13 cellular contexts compared by ENCODE assay signal in genomic region chr14:71566276-71566675, GRCh38.
DNase-seq lines count a peak whose midpoint lies in the region; ATAC-seq and TF ChIP-seq lines count a peak whose summit lies in the region.
"Had no signal": no experiment of that assay in that cellular context is flagged by ENCODE, and none has a peak within 500 bp of the region (broad histone marks: within the 10 kb centered on the region; RNA-seq: fewer than 3 reads in every experiment).

No MANE protein-coding gene starts in this region.

- TF ChIP-seq EP300 in tibial nerve (IDR thresholded peaks at IDR 0.05) = no peak

- no peak overlapping the region for H3K27ac ChIP-seq in tibial nerve
- H3K27ac ChIP-seq: skin epidermis had no signal

- H3K9me3 ChIP-seq in tibial nerve = no peaks in the 10 kb centered on the region

- H3K36me3 Mint-ChIP-seq in natural killer cell treated with Interleukin-12 subunit alpha and Interleukin-12 subunit beta and Interleukin-15 and Interleukin-18, amount 100 ng/mL, for 72 hours = no peaks in the 10 kb centered on the region

- 47 to 50% methylated on average over 4 of the region's 4 CpGs for WGBS in tibial nerve, 2 donors

- no peaks in the 10 kb centered on the region for H3K27me3 ChIP-seq in tibial nerve

- peak overlapping the region; percentile 34 for H3K4me3 Mint-ChIP-seq in natural killer cell treated with Interleukin-12 subunit alpha and Interleukin-12 subunit beta and Interleukin-15 and Interleukin-18, amount 100 ng/mL, for 72 hours
- H3K4me3 Mint-ChIP-seq: endodermal cell had no signal

- no peaks in the 10 kb centered on the region for H3K9me3 Mint-ChIP-seq in natural killer cell treated with Interleukin-12 subunit alpha and Interleukin-12 subunit beta and Interleukin-15 and Interleukin-18, amount 100 ng/mL, for 72 hours
- H3K9me3 Mint-ChIP-seq: endodermal cell had no signal

- ATAC-seq in GM18520 (IDR thresholded peaks at IDR 0.05; ENCODE audit: unreplicated experiment) = peak; percentile 63
- ATAC-seq in GM21825 (IDR thresholded peaks at IDR 0.05; ENCODE audit: unreplicated experiment) = peak; percentile 61
- no peak for ATAC-seq in natural killer cell treated with Interleukin-12 subunit alpha and Interleukin-12 subunit beta and Interleukin-15 and Interleukin-18, amount 100 ng/mL, for 72 hours
- ATAC-seq: Right ventricle myocardium inferior had no signal

- TF ChIP-seq POLR2A in tibial nerve (IDR thresholded peaks at IDR 0.05) = no peak

- H3K4me1 Mint-ChIP-seq in natural killer cell treated with Interleukin-12 subunit alpha and Interleukin-12 subunit beta and Interleukin-15 and Interleukin-18, amount 100 ng/mL, for 72 hours (ENCODE audit: low read depth in 2 of 2) = peaks cover 12 to 26% of the 10 kb centered on the region in 2 donors

- TF ChIP-seq CTCF in tibial nerve (IDR thresholded peaks at IDR 0.05) = no peak

- H3K4me3 ChIP-seq in tibial nerve = no peak overlapping the region
- H3K4me3 ChIP-seq: skin epidermis had no signal

- peaks cover 0 to 7% (median 3%) of the 10 kb centered on the region in 4 donors for H3K4me1 ChIP-seq in tibial nerve

- H3K36me3 ChIP-seq in tibial nerve = no peaks in the 10 kb centered on the region

- DNase-seq in NAMALWA (ENCODE audit: low spot score) (peak; percentile 21), tibial nerve (ENCODE audit: low spot score in 2 of 2) (no peak), cerebellum (ENCODE audit: low spot score) (no peak), EL (no peak)
- no peak for DNase-seq in natural killer cell treated with Interleukin-12 subunit alpha and Interleukin-12 subunit beta and Interleukin-15 and Interleukin-18, amount 100 ng/mL, for 72 hours (ENCODE audit: low spot score)
- DNase-seq in stimulated activated CD4-positive, alpha-beta T cell treated with anti-CD3 and anti-CD28 coated beads, Interleukin-1b, Interleukin-23, amount 100 ng/mL, for 48 hours = no peak
- DNase-seq: activated CD4-positive, alpha-beta T cell treated with anti-CD3 and anti-CD28 coated beads for 4 hours; endodermal cell; NCI-H2171 had no signal

- peak overlapping the region; percentile 1 to 72 for H3K27ac Mint-ChIP-seq in natural killer cell treated with Interleukin-12 subunit alpha and Interleukin-12 subunit beta and Interleukin-15 and Interleukin-18, amount 100 ng/mL, for 72 hours
- H3K27ac Mint-ChIP-seq: endodermal cell had no signal

- no peaks in the 10 kb centered on the region for H3K27me3 Mint-ChIP-seq in natural killer cell treated with Interleukin-12 subunit alpha and Interleukin-12 subunit beta and Interleukin-15 and Interleukin-18, amount 100 ng/mL, for 72 hours

Comparison
In these comparisons a context has a peak if more than half of its experiments do, and no peak if none do; other contexts are left out.
1. ATAC-seq: peak in GM18520 (single experiment) and GM21825 (single experiment); none in natural killer cell treated with Interleukin-12 subunit alpha and Interleukin-12 subunit beta and Interleukin-15 and Interleukin-18, amount 100 ng/mL, for 72 hours (0 of 2).